In the genomic region with DNA sequence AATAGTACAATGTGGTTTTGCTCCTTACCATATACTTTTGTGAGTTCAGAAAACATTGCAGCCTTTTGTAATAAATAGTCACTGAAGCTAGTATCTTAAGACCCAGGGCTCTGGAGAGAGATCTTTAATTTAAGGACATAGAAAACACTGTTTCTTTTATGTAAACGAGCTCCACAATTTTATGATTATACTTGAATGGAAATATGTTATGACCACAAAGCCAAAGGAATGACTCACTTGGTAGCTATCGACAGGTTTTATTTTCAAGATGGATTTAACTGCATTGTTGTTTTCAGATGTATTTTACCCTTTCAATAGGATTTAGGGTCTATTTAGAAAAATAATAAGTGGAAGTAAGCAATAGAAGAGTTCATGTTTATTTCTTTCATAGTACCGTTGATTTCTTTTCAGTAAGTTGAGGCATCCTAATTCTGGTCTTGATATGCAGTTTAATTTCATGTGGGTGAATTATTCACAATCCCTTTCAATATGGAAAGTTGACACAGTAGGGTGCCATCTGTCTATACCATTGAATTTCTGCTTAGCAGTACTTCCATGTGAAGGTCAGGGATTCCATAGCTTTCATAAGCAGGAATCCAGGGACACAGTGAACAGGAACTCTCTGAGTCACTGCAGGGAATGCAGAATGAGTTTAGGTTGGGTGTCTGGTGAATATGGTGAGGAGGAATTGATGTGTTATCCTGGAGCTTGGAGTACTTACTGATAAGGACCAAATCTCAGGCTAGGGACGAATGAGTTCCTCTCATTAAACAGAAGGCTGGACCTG, we compare ENCODE assay signal across 1 cellular context.
TF ChIP-seq lines count a peak whose summit lies in the region.

No MANE protein-coding gene starts in this region.

TF ChIP-seq in IMR-90, 13 proteins besides CTCF, POLR2A, EP300 and RAD21:
- TF ChIP-seq BHLHE40 (IDR thresholded peaks at IDR 0.05; ENCODE audit: low read depth, low read length) (0 out of 2 replicates have a peak, but pooled peaks have one; percentile 16), RFX5 (IDR thresholded peaks at IDR 0.05; ENCODE audit: low read depth, low read length) (no peak), MAZ (IDR thresholded peaks at IDR 0.05; ENCODE audit: borderline replicate concordance, low read depth, low read length) (no peak), MAFK (IDR thresholded peaks at IDR 0.05; ENCODE audit: low read depth, low read length) (no peak), FOS (IDR thresholded peaks at IDR 0.05; ENCODE audit: low read depth, low read length) (peak; percentile 78), CHD1 (IDR thresholded peaks at IDR 0.05; ENCODE audit: low read depth, low read length) (no peak), RCOR1 (IDR thresholded peaks at IDR 0.05; ENCODE audit: insufficient replicate concordance, low read length) (peak; percentile 74)
- TF ChIP-seq, protein P1, sequence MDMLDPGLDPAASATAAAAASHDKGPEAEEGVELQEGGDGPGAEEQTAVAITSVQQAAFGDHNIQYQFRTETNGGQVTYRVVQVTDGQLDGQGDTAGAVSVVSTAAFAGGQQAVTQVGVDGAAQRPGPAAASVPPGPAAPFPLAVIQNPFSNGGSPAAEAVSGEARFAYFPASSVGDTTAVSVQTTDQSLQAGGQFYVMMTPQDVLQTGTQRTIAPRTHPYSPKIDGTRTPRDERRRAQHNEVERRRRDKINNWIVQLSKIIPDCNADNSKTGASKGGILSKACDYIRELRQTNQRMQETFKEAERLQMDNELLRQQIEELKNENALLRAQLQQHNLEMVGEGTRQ (IDR thresholded peaks at IDR 0.05; ENCODE audit: low read depth, low read length) = no peak
- TF ChIP-seq, protein P2, sequence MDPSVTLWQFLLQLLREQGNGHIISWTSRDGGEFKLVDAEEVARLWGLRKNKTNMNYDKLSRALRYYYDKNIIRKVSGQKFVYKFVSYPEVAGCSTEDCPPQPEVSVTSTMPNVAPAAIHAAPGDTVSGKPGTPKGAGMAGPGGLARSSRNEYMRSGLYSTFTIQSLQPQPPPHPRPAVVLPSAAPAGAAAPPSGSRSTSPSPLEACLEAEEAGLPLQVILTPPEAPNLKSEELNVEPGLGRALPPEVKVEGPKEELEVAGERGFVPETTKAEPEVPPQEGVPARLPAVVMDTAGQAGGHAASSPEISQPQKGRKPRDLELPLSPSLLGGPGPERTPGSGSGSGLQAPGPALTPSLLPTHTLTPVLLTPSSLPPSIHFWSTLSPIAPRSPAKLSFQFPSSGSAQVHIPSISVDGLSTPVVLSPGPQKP (IDR thresholded peaks at IDR 0.05; ENCODE audit: borderline replicate concordance, low read depth, low read length) = no peak
